In genomic region chr17:81120149-81120484, GRCh38 we compare ENCODE assay signal across 18 cellular contexts. TPM values are rescaled to one million over a fixed set of nuclear protein-coding genes. Genes with fewer than 3 reads are reported as not detected.
DNase-seq lines count a peak whose midpoint lies in the region; ATAC-seq, FAIRE-seq and TF ChIP-seq lines count a peak whose summit lies in the region.
"Had no signal": no experiment of that assay in that cellular context is flagged by ENCODE, and none has a peak within 500 bp of the region (broad histone marks: within the 10 kb centered on the region; RNA-seq: fewer than 3 reads in every experiment).

No MANE protein-coding gene starts in this region.

- ATAC-seq in A549 (no peak), WTC11 (no peak), GM21390 (IDR thresholded peaks at IDR 0.05; ENCODE audit: unreplicated experiment) (no peak)

- H3K27me3 ChIP-seq in HUES6 (ENCODE audit: control insufficient read depth, insufficient read depth, low read length), result no peaks in the 10 kb centered on the region
- no peaks in the 10 kb centered on the region for H3K27me3 ChIP-seq in prostate gland (replicated peaks; ENCODE audit: insufficient read depth)
- H3K27me3 ChIP-seq in Peyer's patch, result no peaks in the 10 kb centered on the region

- peaks cover 5% of the 10 kb centered on the region for H3K4me1 Mint-ChIP-seq in neural crest cell
- no peaks in the 10 kb centered on the region for H3K4me1 Mint-ChIP-seq in WTC11

- POLR2A ChIA-PET in A549 (lab: Yijun Ruan, JAX), result no interaction called here
- POLR2A ChIA-PET in WTC11 (lab: Charles Lee), result no interaction called here

- no peak overlapping the region for H3K27ac Mint-ChIP-seq in neural crest cell (ENCODE audit: unreplicated experiment)
- H3K27ac Mint-ChIP-seq in WTC11, result no peak overlapping the region
- H3K27ac Mint-ChIP-seq: activated naive CD8-positive, alpha-beta T cell had no signal

- H3K9me3 ChIP-seq in A549, result no peaks in the 10 kb centered on the region
- H3K9me3 ChIP-seq in HUES6 (ENCODE audit: control insufficient read depth, insufficient read depth, low read depth, low read length), result no peaks in the 10 kb centered on the region
- H3K9me3 ChIP-seq in prostate gland, result no peaks in the 10 kb centered on the region
- H3K9me3 ChIP-seq in Peyer's patch, result peaks cover 0 to 4% (median 0%) of the 10 kb centered on the region in 4 donors

- H3K36me3 ChIP-seq in HUES6 (ENCODE audit: control insufficient read depth, insufficient read depth, low read length) (no peaks in the 10 kb centered on the region), prostate gland (peaks cover 3 to 5% of the 10 kb centered on the region in 2 donors), Peyer's patch (peaks cover 0 to 51% (median 0%) of the 10 kb centered on the region in 3 donors)

- TF ChIP-seq CTCF in A549 (IDR thresholded peaks at IDR 0.05) (no peak; the same call in 2 of the 3 replicates), neural crest cell (conservative IDR thresholded peaks at IDR 0.05) (peak; percentile 15), prostate gland (IDR thresholded peaks at IDR 0.05) (no peak), WTC11 (IDR thresholded peaks at IDR 0.05) (no peak), Peyer's patch (IDR thresholded peaks at IDR 0.05) (no peak)

- TF ChIP-seq POLR2A in A549 (IDR thresholded peaks at IDR 0.05; ENCODE audit: low read length) (no peak), prostate gland (IDR thresholded peaks at IDR 0.05) (no peak), Peyer's patch (IDR thresholded peaks at IDR 0.05) (no peak)

- H3K36me3 Mint-ChIP-seq in neural crest cell (ENCODE audit: low read depth), result no peaks in the 10 kb centered on the region
- no peaks in the 10 kb centered on the region for H3K36me3 Mint-ChIP-seq in WTC11
- H3K36me3 Mint-ChIP-seq: activated naive CD8-positive, alpha-beta T cell had no signal

- TF ChIP-seq RAD21 in A549 (conservative IDR thresholded peaks at IDR 0.05 in 1 of 2, IDR thresholded peaks at IDR 0.05 in 1 of 2), result no peak

- H3K4me3 ChIP-seq in A549, result peak overlapping the region; percentile 56; the same call in 2 of the 3 replicates
- no peak overlapping the region; the same call in 1 of the 2 replicates for H3K4me3 ChIP-seq in HUES6 (ENCODE audit: low read depth, low read length)
- peak overlapping the region in 1 of 2 donors; percentile 5 for H3K4me3 ChIP-seq in prostate gland
- no peak overlapping the region for H3K4me3 ChIP-seq in Peyer's patch

- H3K4me3 Mint-ChIP-seq in neural crest cell, result no peak overlapping the region
- H3K4me3 Mint-ChIP-seq in WTC11, result no peak overlapping the region

- CTCF ChIA-PET in A549 (lab: Yijun Ruan, JAX) (interaction anchor here (1.0 to 3.7 kb wide), 9 partner anchors 10 to 96 kb away, joined by 3 to 23 read pairs (median 9); no protein-coding TSS in a partner anchor), WTC11 (lab: Charles Lee) (interaction anchor here (0.6 to 3.0 kb wide), 11 partner anchors 9 to 364 kb away, joined by 3 to 23 read pairs (median 7); partner anchors contain the start of gene CEP131)

- intact Hi-C loops in prostate gland (cut with DNase I), result no loop called here

- H3K9ac ChIP-seq in HUES6 (ENCODE audit: low read length), result no peak overlapping the region

- H3K27me3 Mint-ChIP-seq in neural crest cell (ENCODE audit: low read depth), result peaks cover 3% of the 10 kb centered on the region
- peaks cover 4% of the 10 kb centered on the region for H3K27me3 Mint-ChIP-seq in WTC11 (ENCODE audit: low read depth)
- H3K27me3 Mint-ChIP-seq: activated naive CD8-positive, alpha-beta T cell had no signal

- peak overlapping the region; percentile 87 for H3K4me2 ChIP-seq in A549

- DNase-seq in A549 (ENCODE audit: low read depth in 1 of 2, low spot score in 1 of 2) (no peak), caudate nucleus (lab: John Stamatoyannopoulos, UW) (peak in 4 of 61 donors; percentile 37 to 62 (median 50)), neural crest cell (ENCODE audit: low read depth, low spot score) (no peak), prostate gland (ENCODE audit: low spot score) (no peak), WTC11 (ENCODE audit: low spot score) (no peak), Peyer's patch (no peak)
- DNase-seq: AML-193, DMS79 had no signal

- no peak for TF ChIP-seq EP300 in A549 (IDR thresholded peaks at IDR 0.05)

- WGBS in A549 (ENCODE audit: missing lambda C conversion rate), result 84% methylated on average over 30 of the region's 33 CpGs
- WGBS in prostate gland, result 85% methylated on average over 31 of the region's 33 CpGs

- no peaks in the 10 kb centered on the region for H3K9me3 Mint-ChIP-seq in neural crest cell
- no peaks in the 10 kb centered on the region for H3K9me3 Mint-ChIP-seq in WTC11
- H3K9me3 Mint-ChIP-seq: central memory CD8-positive, alpha-beta T cell had no signal

- FAIRE-seq in A549 (lab: Jason Lieb, UNC), result no peak

- H3K4me1 ChIP-seq in A549 (peaks cover 9% of the 10 kb centered on the region), HUES6 (ENCODE audit: control insufficient read depth, insufficient read depth, low read length) (no peaks in the 10 kb centered on the region; the same call in 1 of the 2 replicates), prostate gland (replicated peaks) (no peaks in the 10 kb centered on the region), Peyer's patch (peaks cover 0 to 13% (median 4%) of the 10 kb centered on the region in 4 donors)

- H3K27ac ChIP-seq in A549, result peak overlapping the region in 1 of 2 experiments; percentile 84; a peak in 3 of 6 replicates
- H3K27ac ChIP-seq in HUES6 (ENCODE audit: low read depth, low read length), result peak overlapping the region; percentile 55; the same call in 1 of the 2 replicates
- peak overlapping the region; percentile 77 for H3K27ac ChIP-seq in caudate nucleus (ENCODE audit: low read depth, low read length)
- H3K27ac ChIP-seq in prostate gland, result peak overlapping the region in 1 of 2 donors; percentile 26
- H3K27ac ChIP-seq in Peyer's patch, result no peak overlapping the region
- H3K27ac ChIP-seq: SK-N-MC had no signal

TF ChIP-seq in A549, 52 proteins besides CTCF, POLR2A, EP300 and RAD21 (continues in another document):
- TF ChIP-seq, protein P1, sequence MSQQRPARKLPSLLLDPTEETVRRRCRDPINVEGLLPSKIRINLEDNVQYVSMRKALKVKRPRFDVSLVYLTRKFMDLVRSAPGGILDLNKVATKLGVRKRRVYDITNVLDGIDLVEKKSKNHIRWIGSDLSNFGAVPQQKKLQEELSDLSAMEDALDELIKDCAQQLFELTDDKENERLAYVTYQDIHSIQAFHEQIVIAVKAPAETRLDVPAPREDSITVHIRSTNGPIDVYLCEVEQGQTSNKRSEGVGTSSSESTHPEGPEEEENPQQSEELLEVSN (IDR thresholded peaks at IDR 0.05; ENCODE audit: borderline replicate concordance, low read depth), result no peak
- TF ChIP-seq GATA3 (IDR thresholded peaks at IDR 0.05; ENCODE audit: borderline replicate concordance) (no peak), RCOR1 (IDR thresholded peaks at IDR 0.05; ENCODE audit: low read depth, low read length) (no peak), NPAS2 (CRISPR knock-in tag; IDR thresholded peaks at IDR 0.05; ENCODE audit: borderline replicate concordance) (no peak)

TF ChIP-seq in WTC11, 78 proteins besides CTCF, POLR2A, EP300 and RAD21 (continues in another document):
- no peak for TF ChIP-seq NFYB (CRISPR knock-in tag; conservative IDR thresholded peaks at IDR 0.05; ENCODE audit: low read depth)
- TF ChIP-seq, protein P2, sequence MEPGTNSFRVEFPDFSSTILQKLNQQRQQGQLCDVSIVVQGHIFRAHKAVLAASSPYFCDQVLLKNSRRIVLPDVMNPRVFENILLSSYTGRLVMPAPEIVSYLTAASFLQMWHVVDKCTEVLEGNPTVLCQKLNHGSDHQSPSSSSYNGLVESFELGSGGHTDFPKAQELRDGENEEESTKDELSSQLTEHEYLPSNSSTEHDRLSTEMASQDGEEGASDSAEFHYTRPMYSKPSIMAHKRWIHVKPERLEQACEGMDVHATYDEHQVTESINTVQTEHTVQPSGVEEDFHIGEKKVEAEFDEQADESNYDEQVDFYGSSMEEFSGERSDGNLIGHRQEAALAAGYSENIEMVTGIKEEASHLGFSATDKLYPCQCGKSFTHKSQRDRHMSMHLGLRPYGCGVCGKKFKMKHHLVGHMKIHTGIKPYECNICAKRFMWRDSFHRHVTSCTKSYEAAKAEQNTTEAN (CRISPR knock-in tag; IDR thresholded peaks at IDR 0.05), result no peak
- TF ChIP-seq NR3C1 (CRISPR knock-in tag; conservative IDR thresholded peaks at IDR 0.05; ENCODE audit: low read depth), result no peak

RNA-seq across cellular contexts. Expression of gene PVALEF, which starts 45.2 kb away (rescaled TPM):
- not detected in 2 replicates for polyA plus RNA-seq in A549 (2011; rRNA removed)
- not detected in 2 replicates for polyA plus RNA-seq in A549 (2012; cell fraction: cytosol; rRNA removed)
- not detected in 2 replicates for polyA plus RNA-seq in A549 (2012; cell fraction: nucleus; rRNA removed)
- not detected in 3 replicates for polyA plus RNA-seq in A549 (2017; fragmentation: RNase III; extraction: RNeasy Plus Mini Kit Qiagen cat#74134 plus additional on column Dnase treatment)
- polyA minus RNA-seq in A549 (2011; rRNA and poly(A)+ RNA removed), result not detected in 2 replicates
- total RNA-seq in neural crest cell, result not detected in 2 replicates
- total RNA-seq in prostate gland, result not detected
- not detected in 3 replicates for total RNA-seq in WTC11 (2021)
- not detected for total RNA-seq in Peyer's patch
- total RNA-seq: epithelial cell of proximal tubule, HT-29, mesenteric fat pad, osteocyte, urinary bladder had no signal
- polyA plus RNA-seq: urinary bladder had no signal

RNA-seq across cellular contexts. Expression of gene AATK, which starts 45.9 kb away (rescaled TPM):
- polyA plus RNA-seq in A549 (2011; rRNA removed) (0.17 and 0.26 TPM in 2 replicates), A549 (2017; fragmentation: RNase III; extraction: RNeasy Plus Mini Kit Qiagen cat#74134 plus additional on column Dnase treatment) (0.37 to 0.51 TPM (median 0.39 TPM) in 3 replicates)
- 0.44 and 0.57 TPM in 2 replicates for polyA plus RNA-seq in A549 (2012; cell fraction: cytosol; rRNA removed)
- polyA plus RNA-seq in A549 (2012; cell fraction: nucleus; rRNA removed), result 1.3 and 1.6 TPM in 2 replicates
- polyA minus RNA-seq in A549 (2011; rRNA and poly(A)+ RNA removed), result 0.25 and 0.73 TPM in 2 replicates
- total RNA-seq in neural crest cell (6.0 and 6.7 TPM in 2 replicates), prostate gland (1 to 10 TPM; 5.2 to 6.6 TPM), WTC11 (2021) (2.9 to 4.4 TPM (median 3.0 TPM) in 3 replicates), Peyer's patch (100 to 1,000 TPM in 3 of 4 donors, 10 to 100 TPM in 1; 23.9 to 190 (median 123) TPM)
- total RNA-seq: osteocyte had no signal

Comparison
In these comparisons a context has a peak if more than half of its experiments do, and no peak if none do; other contexts are left out.
1. H3K27ac ChIP-seq: peak in HUES6 (single experiment) and caudate nucleus (single experiment); none in Peyer's patch (0 of 4).